In genomic region chr7:100465702-100466311, GRCh38 we compare ENCODE assay signal across 8 cellular contexts. TPM values are rescaled to one million over a fixed set of nuclear protein-coding genes. Genes with fewer than 3 reads are reported as not detected.
DNase-seq lines count a peak whose midpoint lies in the region; ATAC-seq, FAIRE-seq and TF ChIP-seq lines count a peak whose summit lies in the region.

No MANE protein-coding gene starts in this region.

- peak overlapping the region in 3 of 4 donors; percentile 34 to 55 (median 35) for H3K4me3 ChIP-seq in tibial nerve

- peak in 1 of 2 donors; percentile 84 for TF ChIP-seq EP300 in tibial nerve (IDR thresholded peaks at IDR 0.05)

- H3K9me3 Mint-ChIP-seq in activated CD4-positive, alpha-beta T cell treated with anti-CD3 and anti-CD28 coated beads for 36 hours (ENCODE audit: low read depth) = no peaks in the 10 kb centered on the region
- no peaks in the 10 kb centered on the region for H3K9me3 Mint-ChIP-seq in chondrocyte (ENCODE audit: low read depth)

- POLR2A ChIA-PET in activated CD4-positive, alpha-beta T cell treated with anti-CD3 and anti-CD28 coated beads for 36 hours (lab: Charles Lee) = no interaction called here

- intact Hi-C loops in activated CD4-positive, alpha-beta T cell treated with anti-CD3 and anti-CD28 coated beads for 36 hours (cut with DNase I, micrococcal nuclease) = loop anchor here (1.0 to 10.0 kb wide), 2 partner anchors 229 to 259 kb away; partner anchors contain the start of gene GIGYF1 (in 1 of the 2)

- peaks cover 0 to 42% (median 0%) of the 10 kb centered on the region in 3 donors for H3K36me3 ChIP-seq in tibial nerve

- no peaks in the 10 kb centered on the region for H3K9me3 ChIP-seq in tibial nerve

- CTCF ChIA-PET in activated CD4-positive, alpha-beta T cell treated with anti-CD3 and anti-CD28 coated beads for 36 hours (lab: Charles Lee) = interaction anchor here (0.7 to 2.2 kb wide), 9 partner anchors 10 to 387 kb away, joined by 3 to 11 read pairs (median 4); partner anchors contain the start of gene SLC12A9

- DNase-seq in activated CD4-positive, alpha-beta T cell treated with anti-CD3 and anti-CD28 coated beads for 36 hours = no peak
- no peak for DNase-seq in activated CD4-positive, alpha-beta T cell treated with anti-CD3 and anti-CD28 coated beads for 48 hours
- DNase-seq in NCI-H446 (lab: John Stamatoyannopoulos, UW) (peak; percentile 4 to 74), chondrocyte (ENCODE audit: low spot score) (no peak), tibial nerve (ENCODE audit: low spot score in 2 of 2) (peak in 1 of 2 donors; percentile 56), GM12892 (ENCODE audit: insufficient read length) (no peak)
- DNase-seq in activated CD4-positive, alpha-beta T cell treated with anti-CD3 and anti-CD28 coated beads, Interleukin-2, amount 50 U/mL, for 1 hour = no peak

- H3K4me3 Mint-ChIP-seq in activated CD4-positive, alpha-beta T cell treated with anti-CD3 and anti-CD28 coated beads for 36 hours = no peak overlapping the region
- no peak overlapping the region for H3K4me3 Mint-ChIP-seq in chondrocyte (ENCODE audit: unreplicated experiment)

- no peak for FAIRE-seq in GM12892 (lab: Jason Lieb, UNC)

- H3K27ac Mint-ChIP-seq in activated CD4-positive, alpha-beta T cell treated with anti-CD3 and anti-CD28 coated beads for 36 hours = no peak overlapping the region
- no peak overlapping the region for H3K27ac Mint-ChIP-seq in chondrocyte (ENCODE audit: unreplicated experiment)

- 13% methylated on average over 4 to 5 of the region's 17 CpGs for whole genome bisulfite sequencing in tibial nerve, 2 donors

- peaks cover 18% of the 10 kb centered on the region for H3K36me3 Mint-ChIP-seq in activated CD4-positive, alpha-beta T cell treated with anti-CD3 and anti-CD28 coated beads for 36 hours (ENCODE audit: low read depth)
- no peaks in the 10 kb centered on the region for H3K36me3 Mint-ChIP-seq in chondrocyte (ENCODE audit: low read depth)

- H3K27ac ChIP-seq in layer of hippocampus (ENCODE audit: low read depth, low read length) = peak overlapping the region; percentile 92
- peak overlapping the region; percentile 75 to 94 (median 84) for H3K27ac ChIP-seq in tibial nerve

- H3K4me1 Mint-ChIP-seq in activated CD4-positive, alpha-beta T cell treated with anti-CD3 and anti-CD28 coated beads for 36 hours = peaks cover 12% of the 10 kb centered on the region
- peaks cover 11% of the 10 kb centered on the region for H3K4me1 Mint-ChIP-seq in chondrocyte (ENCODE audit: low read depth)

- TF ChIP-seq CTCF in chondrocyte (IDR thresholded peaks at IDR 0.05) = peak; percentile 91
- peak; percentile 53 to 85 (median 81) for TF ChIP-seq CTCF in tibial nerve (IDR thresholded peaks at IDR 0.05)

- H3K27me3 ChIP-seq in layer of hippocampus (ENCODE audit: control insufficient read depth, insufficient read depth, low read length) (no peaks in the 10 kb centered on the region), tibial nerve (no peaks in the 10 kb centered on the region)

- ATAC-seq in activated CD4-positive, alpha-beta T cell treated with anti-CD3 and anti-CD28 coated beads for 36 hours = peak; percentile 24

- H3K4me1 ChIP-seq in tibial nerve = peaks cover 0 to 77% (median 15%) of the 10 kb centered on the region in 4 donors

- no peaks in the 10 kb centered on the region for H3K27me3 Mint-ChIP-seq in activated CD4-positive, alpha-beta T cell treated with anti-CD3 and anti-CD28 coated beads for 36 hours
- H3K27me3 Mint-ChIP-seq in chondrocyte (ENCODE audit: low read depth) = no peaks in the 10 kb centered on the region

- TF ChIP-seq POLR2A in tibial nerve (IDR thresholded peaks at IDR 0.05) (no peak), GM12892 (IDR thresholded peaks at IDR 0.05; ENCODE audit: low read depth, low read length) (no peak)

RNA-seq across cellular contexts. Expression of gene SPACDR, which starts 1.7 kb away (rescaled TPM):
- total RNA-seq in activated CD4-positive, alpha-beta T cell treated with anti-CD3 and anti-CD28 coated beads for 36 hours = 1 to 10 TPM; 3.5 to 4.2 TPM
- 0.42 to 0.87 TPM in 2 of 3 replicates, not detected in the other for total RNA-seq in chondrocyte
- total RNA-seq in tibial nerve = 1 to 10 TPM in 3 of 4 donors, not detected in 1; 1.5 to 2.1 (median 1.8) TPM
- 0.95 TPM for polyA plus RNA-seq in GM12892 (2012; ENCODE audit: missing spikeins)

RNA-seq across cellular contexts. Expression of gene TSC22D4, which starts 13.2 kb away (rescaled TPM):
- total RNA-seq in activated CD4-positive, alpha-beta T cell treated with anti-CD3 and anti-CD28 coated beads for 36 hours = 10 to 100 TPM; 78.5 to 85.7 TPM
- total RNA-seq in chondrocyte (24.0 to 34.1 TPM (median 33.0 TPM) in 3 replicates), tibial nerve (100 to 1,000 TPM; 154 to 224 (median 188) TPM)
- polyA plus RNA-seq in GM12892 (2012; ENCODE audit: missing spikeins) = 12.6 TPM

RNA-seq across cellular contexts. Expression of gene NYAP1, which starts 17.9 kb away (rescaled TPM):
- under 1 TPM; 0.21 to 0.56 TPM for total RNA-seq in activated CD4-positive, alpha-beta T cell treated with anti-CD3 and anti-CD28 coated beads for 36 hours
- total RNA-seq in chondrocyte = 0.77 to 0.95 TPM (median 0.87 TPM) in 3 replicates
- total RNA-seq in tibial nerve = 10 to 100 TPM in 3 of 4 donors, 1 to 10 TPM in 1; 8.8 to 21.3 (median 11.4) TPM
- 0.08 TPM for polyA plus RNA-seq in GM12892 (2012; ENCODE audit: missing spikeins)

RNA-seq across cellular contexts. Expression of gene PPP1R35, which starts 29.5 kb away (rescaled TPM):
- total RNA-seq in activated CD4-positive, alpha-beta T cell treated with anti-CD3 and anti-CD28 coated beads for 36 hours = 10 to 100 TPM; 48.7 to 60.3 TPM
- 20.5 to 23.0 TPM (median 21.0 TPM) in 3 replicates for total RNA-seq in chondrocyte
- total RNA-seq in tibial nerve = 10 to 100 TPM; 44.3 to 85.8 (median 53.3) TPM
- polyA plus RNA-seq in GM12892 (2012; ENCODE audit: missing spikeins) = 14.3 TPM

RNA-seq across cellular contexts. Expression of gene MEPCE, which starts 36.2 kb away (rescaled TPM):
- 10 to 100 TPM; 44.4 to 45.9 TPM for total RNA-seq in activated CD4-positive, alpha-beta T cell treated with anti-CD3 and anti-CD28 coated beads for 36 hours
- total RNA-seq in chondrocyte (30.9 to 39.1 TPM (median 31.8 TPM) in 3 replicates), tibial nerve (10 to 100 TPM; 39.5 to 50.2 (median 46.6) TPM)
- 12.8 TPM for polyA plus RNA-seq in GM12892 (2012; ENCODE audit: missing spikeins)

Comparison
In these comparisons a context has a peak if more than half of its experiments do, and no peak if none do; other contexts are left out.
1. DNase-seq: peak in NCI-H446 (2 of 2); none in activated CD4-positive, alpha-beta T cell treated with anti-CD3 and anti-CD28 coated beads for 36 hours (single experiment), activated CD4-positive, alpha-beta T cell treated with anti-CD3 and anti-CD28 coated beads for 48 hours (single experiment), chondrocyte (single experiment), activated CD4-positive, alpha-beta T cell treated with anti-CD3 and anti-CD28 coated beads, Interleukin-2, amount 50 U/mL, for 1 hour (single experiment) and GM12892 (single experiment).